2 cellular contexts compared by ENCODE assay signal in the genomic region with DNA sequence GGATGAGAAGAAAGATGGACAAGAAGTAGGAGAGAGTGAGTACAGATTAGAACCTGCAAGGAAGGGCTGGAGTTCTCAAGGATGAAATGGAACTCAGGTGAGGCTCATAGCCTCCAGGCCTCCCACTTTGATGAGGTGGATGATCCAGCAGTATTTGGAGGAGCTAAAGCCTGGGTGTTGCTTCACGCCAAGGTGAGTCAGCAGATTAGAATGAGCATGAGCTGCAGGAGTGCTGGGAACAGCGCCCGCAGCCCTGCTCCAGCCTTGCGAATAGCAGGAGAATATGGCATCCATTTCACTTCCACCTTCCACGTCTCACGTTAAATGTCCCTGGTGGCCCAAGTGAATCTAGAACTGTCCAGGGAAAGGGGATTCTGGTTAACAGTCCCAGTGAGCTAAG.
TF ChIP-seq lines count a peak whose summit lies in the region.

No MANE protein-coding gene starts in this region.

TF ChIP-seq in A549, 52 proteins besides CTCF, POLR2A, EP300 and RAD21 (continued from another document):
- peak; percentile 65 for TF ChIP-seq MAFK (IDR thresholded peaks at IDR 0.05; ENCODE audit: partially characterized antibody)
- TF ChIP-seq, protein P1, sequence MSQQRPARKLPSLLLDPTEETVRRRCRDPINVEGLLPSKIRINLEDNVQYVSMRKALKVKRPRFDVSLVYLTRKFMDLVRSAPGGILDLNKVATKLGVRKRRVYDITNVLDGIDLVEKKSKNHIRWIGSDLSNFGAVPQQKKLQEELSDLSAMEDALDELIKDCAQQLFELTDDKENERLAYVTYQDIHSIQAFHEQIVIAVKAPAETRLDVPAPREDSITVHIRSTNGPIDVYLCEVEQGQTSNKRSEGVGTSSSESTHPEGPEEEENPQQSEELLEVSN (IDR thresholded peaks at IDR 0.05; ENCODE audit: borderline replicate concordance, low read depth), result no peak
- no peak for TF ChIP-seq KDM5A (IDR thresholded peaks at IDR 0.05)

TF ChIP-seq in HCT116, 20 proteins besides CTCF, POLR2A, EP300 and RAD21 (continued from another document):
- TF ChIP-seq JUND (IDR thresholded peaks at IDR 0.05) (no peak), ELF1 (IDR thresholded peaks at IDR 0.05; ENCODE audit: borderline replicate concordance, low read depth) (no peak), ZNF274 (IDR thresholded peaks at IDR 0.05; ENCODE audit: low read depth, low read length) (no peak), POLR2AphosphoS5 (IDR thresholded peaks at IDR 0.05; ENCODE audit: low read depth, low read length) (no peak), ZFX (IDR thresholded peaks at IDR 0.05) (no peak), EZH2 (IDR thresholded peaks at IDR 0.05) (no peak)
- TF ChIP-seq, protein P2, sequence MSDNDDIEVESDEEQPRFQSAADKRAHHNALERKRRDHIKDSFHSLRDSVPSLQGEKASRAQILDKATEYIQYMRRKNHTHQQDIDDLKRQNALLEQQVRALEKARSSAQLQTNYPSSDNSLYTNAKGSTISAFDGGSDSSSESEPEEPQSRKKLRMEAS (IDR thresholded peaks at IDR 0.05), result no peak
- TF ChIP-seq, protein P3, sequence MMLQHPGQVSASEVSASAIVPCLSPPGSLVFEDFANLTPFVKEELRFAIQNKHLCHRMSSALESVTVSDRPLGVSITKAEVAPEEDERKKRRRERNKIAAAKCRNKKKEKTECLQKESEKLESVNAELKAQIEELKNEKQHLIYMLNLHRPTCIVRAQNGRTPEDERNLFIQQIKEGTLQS (IDR thresholded peaks at IDR 0.05), result no peak
